In genomic region chr19:45140533-45140932, GRCh38 we compare ENCODE assay signal across 1 cellular context.
TF ChIP-seq lines count a peak whose summit lies in the region.

No MANE protein-coding gene starts in this region.

TF ChIP-seq in IMR-90, 13 proteins besides CTCF, POLR2A, EP300 and RAD21 (continued from another document):
- TF ChIP-seq MAZ (IDR thresholded peaks at IDR 0.05; ENCODE audit: borderline replicate concordance, low read depth, low read length) (no peak), FOS (IDR thresholded peaks at IDR 0.05; ENCODE audit: low read depth, low read length) (no peak), NFE2L2 (IDR thresholded peaks at IDR 0.05; ENCODE audit: low read depth, low read length) (no peak), MXI1 (IDR thresholded peaks at IDR 0.05; ENCODE audit: borderline replicate concordance, low read depth, low read length) (no peak)
- TF ChIP-seq, protein P1, sequence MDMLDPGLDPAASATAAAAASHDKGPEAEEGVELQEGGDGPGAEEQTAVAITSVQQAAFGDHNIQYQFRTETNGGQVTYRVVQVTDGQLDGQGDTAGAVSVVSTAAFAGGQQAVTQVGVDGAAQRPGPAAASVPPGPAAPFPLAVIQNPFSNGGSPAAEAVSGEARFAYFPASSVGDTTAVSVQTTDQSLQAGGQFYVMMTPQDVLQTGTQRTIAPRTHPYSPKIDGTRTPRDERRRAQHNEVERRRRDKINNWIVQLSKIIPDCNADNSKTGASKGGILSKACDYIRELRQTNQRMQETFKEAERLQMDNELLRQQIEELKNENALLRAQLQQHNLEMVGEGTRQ (IDR thresholded peaks at IDR 0.05; ENCODE audit: low read depth, low read length), result no peak
TF ChIP-seq in IMR-90: peak in this region for 0.
